In genomic region chr1:162903246-162903645, GRCh38 we compare ENCODE assay signal across 16 cellular contexts. TPM values are rescaled to one million over a fixed set of nuclear protein-coding genes. Genes with fewer than 3 reads are reported as not detected.
DNase-seq lines count a peak whose midpoint lies in the region; ATAC-seq, FAIRE-seq and TF ChIP-seq lines count a peak whose summit lies in the region.
"Had no signal": no experiment of that assay in that cellular context is flagged by ENCODE, and none has a peak within 500 bp of the region (broad histone marks: within the 10 kb centered on the region; RNA-seq: fewer than 3 reads in every experiment).

No MANE protein-coding gene starts in this region.

- H2BK15ac ChIP-seq in H1 (ENCODE audit: low read length): no peak overlapping the region

- no peak for FAIRE-seq in H1 (lab: Jason Lieb, UNC)

- no peak overlapping the region for H3K56ac ChIP-seq in H1 (replicated peaks; ENCODE audit: insufficient read length, low read depth, low read length)

- H2AK5ac ChIP-seq in H1 (ENCODE audit: low read depth, low read length): no peak overlapping the region

- H3K27ac ChIP-seq in H1 (ENCODE audit: low read depth, low read length) (no peak overlapping the region), psoas muscle (peak overlapping the region; percentile 76)

- no peak for TF ChIP-seq EP300 in H1 (IDR thresholded peaks at IDR 0.05; ENCODE audit: borderline replicate concordance in 1 of 2, low read depth in 2 of 2, low read length in 2 of 2)

- H3K4me3 ChIP-seq in H1 (ENCODE audit: extremely low read depth in 1 of 4, insufficient read depth in 2 of 4, low read depth in 3 of 4, low read length in 4 of 4): no peak overlapping the region
- H3K4me3 ChIP-seq in psoas muscle: no peak overlapping the region

- intact Hi-C loops in psoas muscle (cut with DNase I): loop anchor here (5.0 kb wide), 1 partner anchor 39 kb away; no protein-coding TSS in a partner anchor

- no peak for TF ChIP-seq RAD21 in H1 (IDR thresholded peaks at IDR 0.05 in 1 of 2, conservative IDR thresholded peaks at IDR 0.05 in 1 of 2; ENCODE audit: low read depth in 2 of 2, low read length in 2 of 2)

- ATAC-seq in psoas muscle (no peak), GM18519 (IDR thresholded peaks at IDR 0.05; ENCODE audit: low FRiP score, unreplicated experiment) (no peak)
- ATAC-seq: Panc1 had no signal

- WGBS in H1 (ENCODE audit: extremely low coverage in 1 of 2, insufficient coverage in 1 of 2, insufficient read length in 1 of 2, insufficient replicate concordance in 2 of 2, low coverage in 1 of 2, low lambda C conversion rate in 2 of 2, missing lambda C conversion rate in 1 of 2), 2 experiments: 88% methylated on average over 4 of the region's 4 CpGs; no CpG with 5 or more reads in 1 of the 2 experiments
- WGBS in psoas muscle, 3 donors: 82 to 95% (median 90%) methylated on average over 4 of the region's 4 CpGs

- no peak overlapping the region for H3K23ac ChIP-seq in H1 (ENCODE audit: insufficient read length)

- H4K20me1 ChIP-seq in H1 (replicated peaks in 1 of 2; ENCODE audit: control insufficient read depth in 1 of 2, insufficient read depth in 2 of 2, low read length in 2 of 2): no peaks in the 10 kb centered on the region

- no peak overlapping the region for H4K8ac ChIP-seq in H1 (ENCODE audit: extremely low read depth, insufficient read depth, low read length)

- H2BK12ac ChIP-seq in H1 (ENCODE audit: low read depth, low read length): no peak overlapping the region

- H3K27me3 ChIP-seq in H1 (replicated peaks in 1 of 4; ENCODE audit: control insufficient read depth in 3 of 4, extremely low read depth in 1 of 4, insufficient read depth in 3 of 4, low read length in 3 of 4) (no peaks in the 10 kb centered on the region), psoas muscle (ENCODE audit: insufficient read depth in 3 of 3, low read length in 2 of 3) (no peaks in the 10 kb centered on the region)

- H3K18ac ChIP-seq in H1 (ENCODE audit: extremely low read depth, low read length): no peak overlapping the region

- H3K4me1 ChIP-seq in H1 (replicated peaks in 1 of 4; ENCODE audit: control insufficient read depth in 3 of 4, insufficient read depth in 4 of 4, low read length in 3 of 4) (no peaks in the 10 kb centered on the region), psoas muscle (peaks cover 51% of the 10 kb centered on the region)

- POLR2A ChIA-PET in H1 (lab: Charles Lee; ENCODE audit: partially characterized antibody): no interaction called here

- no peak overlapping the region for H3K4me2 ChIP-seq in H1 (ENCODE audit: insufficient read depth in 1 of 2, low read depth in 2 of 2, low read length in 2 of 2)

- no peaks in the 10 kb centered on the region; the same call in 1 of the 2 replicates for H3K23me2 ChIP-seq in H1 (ENCODE audit: low read depth, low read length)

- H2BK5ac ChIP-seq in H1 (ENCODE audit: low read depth, low read length): no peak overlapping the region

- TF ChIP-seq POLR2A in H1 (IDR thresholded peaks at IDR 0.05; ENCODE audit: control extremely low read depth in 1 of 2, low read depth in 2 of 2, low read length in 2 of 2): no peak

- no peak overlapping the region for H4K5ac ChIP-seq in H1 (ENCODE audit: insufficient read length, low read depth, low read length)

- no peaks in the 10 kb centered on the region for H3K36me3 ChIP-seq in H1 (ENCODE audit: control insufficient read depth in 2 of 4, insufficient read depth in 4 of 4, low read length in 3 of 4)
- no peaks in the 10 kb centered on the region for H3K36me3 ChIP-seq in psoas muscle (ENCODE audit: insufficient read depth in 1 of 2, low read depth in 1 of 2)

- H4K91ac ChIP-seq in H1 (replicated peaks; ENCODE audit: insufficient read length, low read length): no peak overlapping the region

- peak; percentile 17 for DNase-seq in DMS 273 treated with DMSO at 0.1 percent for 48 hours (lab: John Stamatoyannopoulos, UW)
- peak; percentile 38 for DNase-seq in NCI-H446 treated with DMSO at 0.1 percent for 48 hours (lab: John Stamatoyannopoulos, UW)
- no peak for DNase-seq in H1 (ENCODE audit: low read depth in 1 of 2, low spot score in 2 of 2)
- no peak for DNase-seq in psoas muscle
- no peak for DNase-seq in NCI-H1436 (lab: John Stamatoyannopoulos, UW)
- no peak for DNase-seq in islet precursor cell
- DNase-seq: C1 segment of cervical spinal cord, DMS79, HCEC 1CT, NCI-H187 treated with DMSO at 0.1 percent for 48 hours, NCI-H345, NCI-H774, Right ventricle myocardium superior had no signal

- CTCF ChIA-PET in H1 (lab: Charles Lee; ENCODE audit: partially characterized antibody): interaction anchor here (0.6 kb wide), 1 partner anchor 55 kb away, joined by 4 read pairs; no protein-coding TSS in a partner anchor

- H2BK20ac ChIP-seq in H1 (ENCODE audit: low read length): no peak overlapping the region

- TF ChIP-seq CTCF in H1 (IDR thresholded peaks at IDR 0.05; ENCODE audit: control extremely low read depth in 1 of 3, insufficient read depth in 1 of 3, low read depth in 1 of 3, low read length in 3 of 3): no peak
- TF ChIP-seq CTCF in psoas muscle (IDR thresholded peaks at IDR 0.05): no peak

- H3K9ac ChIP-seq in H1 (replicated peaks in 1 of 4; ENCODE audit: extremely low read depth in 1 of 4, low read depth in 3 of 4, low read length in 3 of 4): no peak overlapping the region

- H3K4ac ChIP-seq in H1 (replicated peaks; ENCODE audit: insufficient read length, low read depth, low read length): no peak overlapping the region

- H3K79me2 ChIP-seq in H1 (ENCODE audit: control insufficient read depth in 1 of 2, insufficient read depth in 2 of 2, low read length in 2 of 2): no peaks in the 10 kb centered on the region

- H2BK120ac ChIP-seq in H1 (replicated peaks; ENCODE audit: low read depth, low read length): no peak overlapping the region

- H3K14ac ChIP-seq in H1 (ENCODE audit: insufficient read length): no peak overlapping the region

- 0 out of 2 replicates have a peak overlapping the region, but pooled peaks have one; percentile 21 for H2AFZ ChIP-seq in H1 (ENCODE audit: low read length)

- H3K9me3 ChIP-seq in H1 (ENCODE audit: insufficient read depth in 2 of 2, low read depth in 1 of 2, low read length in 1 of 2): no peaks in the 10 kb centered on the region
- no peaks in the 10 kb centered on the region for H3K9me3 ChIP-seq in psoas muscle

- no peaks in the 10 kb centered on the region for H3K79me1 ChIP-seq in H1 (ENCODE audit: low read depth, low read length)

TF ChIP-seq in H1, 55 proteins besides CTCF, POLR2A, EP300 and RAD21:
- TF ChIP-seq FOSL1 (IDR thresholded peaks at IDR 0.05; ENCODE audit: insufficient read depth, low read depth, low read length) (no peak), E2F6 (IDR thresholded peaks at IDR 0.05) (no peak), YY1 (IDR thresholded peaks at IDR 0.05; ENCODE audit: low read depth, low read length) (no peak), SP2 (IDR thresholded peaks at IDR 0.05; ENCODE audit: low read length) (no peak), TBP (IDR thresholded peaks at IDR 0.05; ENCODE audit: low read depth, low read length) (no peak), KDM1A (IDR thresholded peaks at IDR 0.05; ENCODE audit: borderline replicate concordance, low read length) (no peak), ATF3 (IDR thresholded peaks at IDR 0.05; ENCODE audit: insufficient read depth, low read depth, low read length) (no peak), NANOG (IDR thresholded peaks at IDR 0.05; ENCODE audit: insufficient read depth, low read depth, low read length, poor library complexity, severe bottlenecking) (no peak), CBX5 (IDR thresholded peaks at IDR 0.05; ENCODE audit: low read depth, low read length) (no peak), BRCA1 (IDR thresholded peaks at IDR 0.05; ENCODE audit: low read depth, low read length) (no peak), TCF12 (IDR thresholded peaks at IDR 0.05; ENCODE audit: low read depth, low read length) (no peak), KDM5A (IDR thresholded peaks at IDR 0.05; ENCODE audit: low read length) (no peak), POU5F1 (IDR thresholded peaks at IDR 0.05; ENCODE audit: low read depth, low read length) (no peak)

RNA-seq across cellular contexts. Expression of gene CCDC190, which starts 42.3 kb away (rescaled TPM):
- not detected in 2 replicates for total RNA-seq in H1 (2021; fragmentation: NEBNext Ultra II Directional; extraction: Animal tissue kit (Norgen Biotek cat#: 25700))
- not detected in 2 replicates for polyA plus RNA-seq in H1 (2011; rRNA removed)
- polyA plus RNA-seq in H1 (2011; cell fraction: cytosol; rRNA removed): not detected
- not detected for polyA plus RNA-seq in H1 (2011; cell fraction: nucleus; rRNA removed)
- polyA plus RNA-seq in H1 (2012, experiment 1 of 2): not detected in 4 replicates
- polyA plus RNA-seq in H1 (2012, experiment 2 of 2): not detected
- not detected for polyA plus RNA-seq in H1 (2013, experiment 1 of 2)
- polyA plus RNA-seq in H1 (2013, experiment 2 of 2): not detected
- not detected in 2 replicates for polyA minus RNA-seq in H1 (2011; rRNA and poly(A)+ RNA removed)
- not detected for polyA minus RNA-seq in H1 (2011; cell fraction: cytosol; rRNA and poly(A)+ RNA removed)
- not detected for polyA minus RNA-seq in H1 (2011; cell fraction: nucleus; rRNA and poly(A)+ RNA removed)
- not detected for total RNA-seq in psoas muscle
- under 1 TPM in 1 of 3 donors, not detected in 2; 0.04 TPM for polyA plus RNA-seq in psoas muscle
- total RNA-seq: G401 had no signal

Comparison
In these comparisons a context has a peak if more than half of its experiments do, and no peak if none do; other contexts are left out.
1. DNase-seq: peak in DMS 273 treated with DMSO at 0.1 percent for 48 hours (single experiment) and NCI-H446 treated with DMSO at 0.1 percent for 48 hours (single experiment); none in H1 (0 of 2), psoas muscle (0 of 2), NCI-H1436 (single experiment) and islet precursor cell (single experiment).